Comparison of ENCODE assay signal across 31 cellular contexts in the genomic region with DNA sequence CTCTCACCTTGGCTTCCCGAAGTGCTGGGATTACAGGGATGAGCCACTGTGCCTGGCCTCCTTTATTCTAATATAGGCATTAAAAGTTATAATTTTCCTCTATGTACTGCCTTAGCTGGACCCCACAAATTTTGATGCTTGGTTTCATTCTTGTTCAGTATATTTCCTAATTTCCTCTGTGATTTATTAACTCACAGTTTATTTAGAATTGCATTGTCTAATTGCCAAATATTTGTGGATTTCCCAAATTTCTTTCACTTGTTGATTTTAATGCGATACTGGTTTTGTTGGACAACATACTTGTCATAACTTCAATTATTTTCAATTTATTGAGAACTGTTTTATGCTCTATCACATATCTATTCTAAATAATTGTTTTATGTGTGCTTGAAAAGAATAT.
DNase-seq lines count a peak whose midpoint lies in the region; ATAC-seq, FAIRE-seq and TF ChIP-seq lines count a peak whose summit lies in the region.
"Had no signal": no experiment of that assay in that cellular context is flagged by ENCODE, and none has a peak within 500 bp of the region (broad histone marks: within the 10 kb centered on the region; RNA-seq: fewer than 3 reads in every experiment).

No MANE protein-coding gene starts in this region.

- H3K79me2 ChIP-seq in HepG2 (ENCODE audit: insufficient read depth, low read length) = no peaks in the 10 kb centered on the region

- TF ChIP-seq POLR2A in HepG2 (IDR thresholded peaks at IDR 0.05; ENCODE audit: insufficient read depth in 1 of 2, low read depth in 2 of 2, low read length in 2 of 2) (no peak), right lobe of liver (IDR thresholded peaks at IDR 0.05) (no peak)

- H3K36me3 ChIP-seq in liver (ENCODE audit: control insufficient read depth in 4 of 4, insufficient read depth in 3 of 4, low read depth in 1 of 4, low read length in 3 of 4) (no peaks in the 10 kb centered on the region), HepG2 (replicated peaks in 1 of 2; ENCODE audit: control insufficient read depth in 1 of 2, insufficient read depth in 2 of 2, low read length in 2 of 2) (no peaks in the 10 kb centered on the region), right lobe of liver (no peaks in the 10 kb centered on the region)
- H3K36me3 ChIP-seq: BE2C; BLaER1; BLaER1 treated with 17β-estradiol and CSF1 and Interleukin-3, amounts not matched to agents 10 nM and 100 nM had no signal

- no peak for DNase-seq in HepG2 (ENCODE audit: low spot score)
- DNase-seq in right lobe of liver = no peak
- no peak for DNase-seq in amniotic stem cell (lab: John Stamatoyannopoulos, UW)
- DNase-seq: 8988T; ACHN; AML-193; BE2C; C1 segment of cervical spinal cord; Caco-2; Calu3; CD4-positive, alpha-beta memory T cell; CD4-positive, alpha-beta T cell; CD4-positive, CD25-positive, alpha-beta regulatory T cell; CD8-positive, alpha-beta memory T cell; CD8-positive, alpha-beta T cell; COR-L47; DMS 273 treated with DMSO at 0.1 percent for 48 hours; DMS153; DMS53; DMS79; DMS79 treated with DMSO at 0.1 percent for 48 hours; DND-41; EL had no signal

- H3K4me3 ChIP-seq in liver (ENCODE audit: low read depth in 1 of 3, low read length in 3 of 3) = peak overlapping the region in 1 of 3 donors; percentile 11
- no peak overlapping the region for H3K4me3 ChIP-seq in HepG2 (replicated peaks in 1 of 3; ENCODE audit: insufficient read depth in 1 of 3, low read depth in 2 of 3, low read length in 3 of 3)
- H3K4me3 ChIP-seq in right lobe of liver = peak overlapping the region in 1 of 3 donors; percentile 4
- H3K4me3 ChIP-seq: A549; BLaER1; BLaER1 treated with 17β-estradiol and CSF1 and Interleukin-3, amounts not matched to agents 10 nM and 100 nM had no signal

- intact Hi-C loops in HepG2 (cut with micrococcal nuclease; ENCODE audit: unreplicated experiment) = no loop called here
- intact Hi-C loops in right lobe of liver (cut with DNase I) = no loop called here

- H4K20me1 ChIP-seq in HepG2 (ENCODE audit: insufficient read depth, low read length) = no peaks in the 10 kb centered on the region
- H4K20me1 ChIP-seq: BLaER1; BLaER1 treated with 17β-estradiol and CSF1 and Interleukin-3, amounts not matched to agents 10 nM and 100 nM had no signal

- TF ChIP-seq RAD21 in liver (IDR thresholded peaks at IDR 0.05) (no peak), HepG2 (CRISPR knock-in tag; IDR thresholded peaks at IDR 0.05) (no peak)

- no peak overlapping the region for H2AFZ ChIP-seq in HepG2 (ENCODE audit: low read length)

- no TSS peak for BruUV-seq in HepG2 (replicated peaks; lab: Mats Ljungman, UMichigan)

- H3K9ac ChIP-seq in liver (ENCODE audit: low read depth in 1 of 2, low read length in 2 of 2) (no peak overlapping the region), HepG2 (ENCODE audit: insufficient read depth, low read depth, low read length) (no peak overlapping the region)
- H3K9ac ChIP-seq: BLaER1; BLaER1 treated with 17β-estradiol and CSF1 and Interleukin-3, amounts not matched to agents 10 nM and 100 nM had no signal

- no peaks in the 10 kb centered on the region for H3K27me3 ChIP-seq in liver (ENCODE audit: control insufficient read depth in 4 of 4, insufficient read depth in 4 of 4, low read length in 3 of 4)
- no peaks in the 10 kb centered on the region for H3K27me3 ChIP-seq in HepG2 (ENCODE audit: control insufficient read depth in 1 of 2, insufficient read depth in 2 of 2, low read length in 2 of 2)
- no peaks in the 10 kb centered on the region for H3K27me3 ChIP-seq in right lobe of liver
- H3K27me3 ChIP-seq: BE2C; BLaER1; BLaER1 treated with 17β-estradiol and CSF1 and Interleukin-3, amounts not matched to agents 10 nM and 100 nM had no signal

- no peaks in the 10 kb centered on the region for H3K9me3 ChIP-seq in liver (ENCODE audit: control insufficient read depth in 4 of 4, low read length in 3 of 4)
- H3K9me3 ChIP-seq in HepG2 (ENCODE audit: low read length) = no peaks in the 10 kb centered on the region
- no peaks in the 10 kb centered on the region for H3K9me3 ChIP-seq in right lobe of liver
- H3K9me3 ChIP-seq: A549, BE2C, Caco-2 had no signal

- POLR2A ChIA-PET in HepG2 (lab: Yijun Ruan, JAX) = no interaction called here

- WGBS in liver = 47% methylated on average over 2 of the region's 2 CpGs
- 9% methylated on average over 2 of the region's 2 CpGs for WGBS in HepG2 (ENCODE audit: low lambda C conversion rate)
- 41% methylated on average over 2 of the region's 2 CpGs for WGBS in right lobe of liver (ENCODE audit: insufficient coverage, low coverage, low lambda C conversion rate, missing lambda C conversion rate)

- CTCF ChIA-PET in HepG2 (lab: Yijun Ruan, JAX; ENCODE audit: low intra/inter-chr PET ratio, low total read pairs) = no interaction called here

- ATAC-seq in HepG2 = no peak
- ATAC-seq in right lobe of liver = peak in 3 of 4 donors; percentile 10 to 53 (median 21)
- ATAC-seq: A549; CD8-positive, alpha-beta T cell had no signal

- no peak for TF ChIP-seq EP300 in HepG2 (IDR thresholded peaks at IDR 0.05; ENCODE audit: low read depth in 2 of 2, low read length in 2 of 2)
- no peak for TF ChIP-seq EP300 in HepG2 (CRISPR knock-in tag; IDR thresholded peaks at IDR 0.05; ENCODE audit: borderline replicate concordance)

- FAIRE-seq in HepG2 (lab: Jason Lieb, UNC) = no peak
- FAIRE-seq: A204.1, A549, D721Med had no signal

- H3K4me1 ChIP-seq in liver (ENCODE audit: control insufficient read depth in 4 of 4, insufficient read depth in 4 of 4, low read length in 3 of 4) (peaks cover 3 to 28% (median 18%) of the 10 kb centered on the region in 4 donors), HepG2 (ENCODE audit: insufficient read depth, low read length) (no peaks in the 10 kb centered on the region), right lobe of liver (peaks cover 0 to 33% (median 12%) of the 10 kb centered on the region in 4 donors)
- H3K4me1 ChIP-seq: A549; BE2C; BLaER1; BLaER1 treated with 17β-estradiol and CSF1 and Interleukin-3, amounts not matched to agents 10 nM and 100 nM; Caco-2 had no signal

- H3K4me2 ChIP-seq in HepG2 (ENCODE audit: low read depth, low read length) = no peak overlapping the region
- H3K4me2 ChIP-seq: A549; BLaER1; BLaER1 treated with 17β-estradiol and CSF1 and Interleukin-3, amounts not matched to agents 10 nM and 100 nM had no signal

- H3K27ac ChIP-seq in liver (ENCODE audit: low read depth in 1 of 2, low read length in 2 of 2) (no peak overlapping the region), HepG2 (ENCODE audit: extremely low read length, insufficient read depth, low read length) (no peak overlapping the region), right lobe of liver (no peak overlapping the region)
- H3K27ac ChIP-seq: 22Rv1; A549; BLaER1; BLaER1 treated with 17β-estradiol and CSF1 and Interleukin-3, amounts not matched to agents 10 nM and 100 nM; C4-2B had no signal

- TF ChIP-seq CTCF in liver (IDR thresholded peaks at IDR 0.05; ENCODE audit: low read depth, low read length, missing input control) = no peak
- no peak for TF ChIP-seq CTCF in HepG2 (CRISPR knock-in tag; IDR thresholded peaks at IDR 0.05)
- no peak for TF ChIP-seq CTCF in right lobe of liver (IDR thresholded peaks at IDR 0.05)

- in situ Hi-C loops in HepG2 (cut with HindIII; ENCODE audit: extremely low pct_ligation_motif_present, low pct_unique_long_range_greater_than_20kb) = no loop called here

TF ChIP-seq in liver, 16 proteins besides CTCF, POLR2A, EP300 and RAD21:
- TF ChIP-seq YY1 (IDR thresholded peaks at IDR 0.05) (no peak), FOXA2 (IDR thresholded peaks at IDR 0.05) (peak; percentile 58)
- TF ChIP-seq, protein P1, sequence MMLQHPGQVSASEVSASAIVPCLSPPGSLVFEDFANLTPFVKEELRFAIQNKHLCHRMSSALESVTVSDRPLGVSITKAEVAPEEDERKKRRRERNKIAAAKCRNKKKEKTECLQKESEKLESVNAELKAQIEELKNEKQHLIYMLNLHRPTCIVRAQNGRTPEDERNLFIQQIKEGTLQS (IDR thresholded peaks at IDR 0.05) = no peak
- TF ChIP-seq, protein P2, sequence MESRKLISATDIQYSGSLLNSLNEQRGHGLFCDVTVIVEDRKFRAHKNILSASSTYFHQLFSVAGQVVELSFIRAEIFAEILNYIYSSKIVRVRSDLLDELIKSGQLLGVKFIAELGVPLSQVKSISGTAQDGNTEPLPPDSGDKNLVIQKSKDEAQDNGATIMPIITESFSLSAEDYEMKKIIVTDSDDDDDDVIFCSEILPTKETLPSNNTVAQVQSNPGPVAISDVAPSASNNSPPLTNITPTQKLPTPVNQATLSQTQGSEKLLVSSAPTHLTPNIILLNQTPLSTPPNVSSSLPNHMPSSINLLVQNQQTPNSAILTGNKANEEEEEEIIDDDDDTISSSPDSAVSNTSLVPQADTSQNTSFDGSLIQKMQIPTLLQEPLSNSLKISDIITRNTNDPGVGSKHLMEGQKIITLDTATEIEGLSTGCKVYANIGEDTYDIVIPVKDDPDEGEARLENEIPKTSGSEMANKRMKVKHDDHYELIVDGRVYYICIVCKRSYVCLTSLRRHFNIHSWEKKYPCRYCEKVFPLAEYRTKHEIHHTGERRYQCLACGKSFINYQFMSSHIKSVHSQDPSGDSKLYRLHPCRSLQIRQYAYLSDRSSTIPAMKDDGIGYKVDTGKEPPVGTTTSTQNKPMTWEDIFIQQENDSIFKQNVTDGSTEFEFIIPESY (IDR thresholded peaks at IDR 0.05) = no peak

TF ChIP-seq in HepG2, 621 proteins besides CTCF, POLR2A, EP300 and RAD21:
- no peak for TF ChIP-seq MXI1 (IDR thresholded peaks at IDR 0.05; ENCODE audit: borderline replicate concordance, low read depth, low read length)
- no peak for TF ChIP-seq ZNF230 (CRISPR knock-in tag; IDR thresholded peaks at IDR 0.05)
- no peak for TF ChIP-seq ZNF496 (CRISPR knock-in tag; IDR thresholded peaks at IDR 0.05; ENCODE audit: insufficient replicate concordance)
- TF ChIP-seq ZNF644 (CRISPR knock-in tag; IDR thresholded peaks at IDR 0.05; ENCODE audit: low read depth) = no peak
- TF ChIP-seq KDM5B (CRISPR knock-in tag; IDR thresholded peaks at IDR 0.05; ENCODE audit: borderline replicate concordance) = no peak
- TF ChIP-seq EED (CRISPR knock-in tag; IDR thresholded peaks at IDR 0.05) = no peak
- TF ChIP-seq ZSCAN22 (CRISPR knock-in tag; IDR thresholded peaks at IDR 0.05) = no peak
- no peak for TF ChIP-seq HNF4G (IDR thresholded peaks at IDR 0.05; ENCODE audit: borderline replicate concordance, low read depth, low read length)
- TF ChIP-seq HNF4G (CRISPR knock-in tag; IDR thresholded peaks at IDR 0.05; ENCODE audit: borderline replicate concordance, low read depth) = no peak
- no peak for TF ChIP-seq SRY (CRISPR knock-in tag; IDR thresholded peaks at IDR 0.05)
- no peak for TF ChIP-seq ZFP1 (CRISPR knock-in tag; IDR thresholded peaks at IDR 0.05)
- TF ChIP-seq SRSF1 (optimal IDR thresholded peaks at IDR 0.05; ENCODE audit: low read depth, low read length) = no peak
- no peak for TF ChIP-seq ZNF12 (CRISPR knock-in tag; IDR thresholded peaks at IDR 0.05)
